In genomic region chr16:50457979-50458461, GRCh38 we compare ENCODE assay signal across 17 cellular contexts.
"Had no signal": no experiment of that assay in that cellular context is flagged by ENCODE, and none has a peak within 500 bp of the region (broad histone marks: within the 10 kb centered on the region; RNA-seq: fewer than 3 reads in every experiment).

No MANE protein-coding gene starts in this region.

- H3K27ac ChIP-seq: brain microvascular endothelial cell, neutrophil, right atrium auricular region had no signal

- H3K4me1 ChIP-seq: right atrium auricular region had no signal

- DNase-seq: activated CD4-positive, alpha-beta T cell treated with anti-CD3 and anti-CD28 coated beads, Interleukin-2, amount 10 ng/mL, durations not matched to agents 24 days and 14 days; activated T-cell treated with anti-CD3 and anti-CD28 coated beads, Interleukin-2, amount 50 U/mL, for 24 hours; amygdala; brain microvascular endothelial cell; cerebellar nuclear complex; dermis blood vessel endothelial cell; endodermal cell; erythroblast; hypothalamus; left colon; midbrain; posterior cingulate gyrus had no signal

- H3K9me3 ChIP-seq: neutrophil, right atrium auricular region had no signal

- H3K4me2 ChIP-seq: smooth muscle cell had no signal

- H3K27me3 ChIP-seq: brain microvascular endothelial cell, right atrium auricular region had no signal

- H3K36me3 ChIP-seq: brain microvascular endothelial cell, neutrophil, right atrium auricular region had no signal

- ATAC-seq: activated CD8-positive, alpha-beta memory T cell treated with anti-CD3 and anti-CD28 coated beads, Interleukin-2, amount 10 ng/mL, durations not matched to agents 7 days and 5 days had no signal

- H3K4me3 ChIP-seq: lung, right atrium auricular region, smooth muscle cell had no signal
